ENCODE assay signal across 8 cellular contexts in the genomic region with DNA sequence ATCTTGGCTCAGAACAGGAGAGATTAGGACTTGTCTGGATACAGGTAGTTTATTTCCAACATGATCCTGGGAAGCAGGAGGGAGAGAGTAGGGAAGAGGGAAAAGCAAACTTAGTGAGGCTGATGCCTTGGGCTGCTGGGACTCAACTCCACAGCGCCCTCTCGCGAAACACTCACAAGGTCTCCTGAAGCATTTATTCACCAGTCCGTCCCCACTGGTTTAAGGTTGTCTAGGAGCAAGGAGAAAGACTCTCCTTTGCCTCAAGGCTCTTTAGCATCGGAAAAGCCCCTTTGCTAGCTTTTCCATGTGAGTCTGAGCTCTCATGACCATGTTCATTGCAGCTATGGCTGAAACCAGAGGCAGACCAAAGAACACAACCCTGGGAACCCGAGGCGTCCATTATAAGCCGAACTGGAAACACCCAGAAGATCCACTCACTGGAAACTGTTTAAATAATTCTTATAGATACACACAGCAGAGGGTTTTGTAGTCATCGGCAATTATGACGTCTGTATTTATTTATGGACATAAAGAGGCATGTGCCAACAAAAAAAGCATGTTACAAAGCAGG.
DNase-seq lines count a peak whose midpoint lies in the region; ATAC-seq and TF ChIP-seq lines count a peak whose summit lies in the region.

No MANE protein-coding gene starts in this region.

- H3K4me3 ChIP-seq in HL-60 (replicated peaks; ENCODE audit: insufficient read depth, low read length) (no peak overlapping the region), lower leg skin (ENCODE audit: low read depth, poor library complexity, severe bottlenecking) (no peak overlapping the region), stomach (no peak overlapping the region)

- ATAC-seq in T-helper 17 cell: no peak
- ATAC-seq in HG03354 (IDR thresholded peaks at IDR 0.05; ENCODE audit: poor library complexity, severe bottlenecking, unreplicated experiment): no peak
- ATAC-seq in HG02973 (IDR thresholded peaks at IDR 0.05; ENCODE audit: unreplicated experiment): no peak

- H3K9me3 ChIP-seq in T-helper 17 cell (ENCODE audit: control insufficient read depth, low read length, poor library complexity, severe bottlenecking): no peaks in the 10 kb centered on the region
- no peaks in the 10 kb centered on the region for H3K9me3 ChIP-seq in stomach

- peak; percentile 85 for TF ChIP-seq CTCF in C4-2B (conservative IDR thresholded peaks at IDR 0.05)
- TF ChIP-seq CTCF in HL-60 (IDR thresholded peaks at IDR 0.05; ENCODE audit: insufficient read depth, low read length): peak; percentile 54
- no peak for TF ChIP-seq CTCF in lower leg skin (IDR thresholded peaks at IDR 0.05)
- peak in 5 of 7 experiments; percentile 44 to 57 (median 46) for TF ChIP-seq CTCF in stomach (IDR thresholded peaks at IDR 0.05)

- peaks cover 30% of the 10 kb centered on the region for H3K27me3 Mint-ChIP-seq in T-helper 17 cell

- H3K36me3 Mint-ChIP-seq in T-helper 17 cell (ENCODE audit: low read depth): peaks cover 4% of the 10 kb centered on the region

- H3K4me1 ChIP-seq in stomach: peaks cover 0 to 10% (median 5%) of the 10 kb centered on the region in 4 donors

- intact Hi-C loops in lower leg skin (cut with DNase I; ENCODE audit: low total_unique reads) (no loop called here), stomach (cut with DNase I; ENCODE audit: low total_unique reads) (no loop called here)

- H3K4me1 Mint-ChIP-seq in T-helper 17 cell: peaks cover 4% of the 10 kb centered on the region

- H3K27me3 ChIP-seq in HL-60 (ENCODE audit: insufficient read depth, poor library complexity, severe bottlenecking) (no peaks in the 10 kb centered on the region), stomach (no peaks in the 10 kb centered on the region)

- H3K27ac Mint-ChIP-seq in T-helper 17 cell: peak overlapping the region; percentile 57

- TF ChIP-seq EP300 in stomach (IDR thresholded peaks at IDR 0.05): no peak

- no peak for TF ChIP-seq POLR2A in lower leg skin (IDR thresholded peaks at IDR 0.05)
- TF ChIP-seq POLR2A in stomach (IDR thresholded peaks at IDR 0.05): no peak

- no peaks in the 10 kb centered on the region for H3K36me3 ChIP-seq in stomach

- H3K27ac ChIP-seq in C4-2B (no peak overlapping the region), HL-60 (replicated peaks) (no peak overlapping the region), stomach (peak overlapping the region in 1 of 5 donors; percentile 46)

- H3K4me3 Mint-ChIP-seq in T-helper 17 cell: no peak overlapping the region

- peak; percentile 7 to 26 for DNase-seq in HL-60 (ENCODE audit: low read depth in 1 of 2, low spot score in 1 of 2)
- DNase-seq in T-helper 17 cell: peak in 2 of 3 donors; percentile 10 to 11
- DNase-seq in ecto neural progenitor cell (ENCODE audit: low spot score): peak; percentile 85
- peak; percentile 21 to 90 for DNase-seq in lower leg skin (ENCODE audit: low spot score in 2 of 2)
- peak; percentile 82 for DNase-seq in stomach

- WGBS in lower leg skin, 2 donors: 48 to 54% methylated on average over 10 of the region's 10 CpGs
- WGBS in stomach, 5 donors: 32 to 49% (median 42%) methylated on average over 10 of the region's 10 CpGs

Comparison
In these comparisons a context has a peak if more than half of its experiments do, and no peak if none do; other contexts are left out.
1. CTCF ChIP-seq: peak in C4-2B (single experiment), HL-60 (single experiment) and stomach (5 of 7); none in lower leg skin (0 of 3).
2. DNase-seq: peak in every context shown above with its lines; median percentile 85 in ecto neural progenitor cell; 82 in stomach; 56 in lower leg skin; 16 in HL-60; 10 in T-helper 17 cell.